In genomic region chr1:222616535-222616934, GRCh38 we compare ENCODE assay signal across 9 cellular contexts. TPM values are rescaled to one million over a fixed set of nuclear protein-coding genes. Genes with fewer than 3 reads are reported as not detected.
DNase-seq lines count a peak whose midpoint lies in the region; ATAC-seq and TF ChIP-seq lines count a peak whose summit lies in the region.
"Had no signal": no experiment of that assay in that cellular context is flagged by ENCODE, and none has a peak within 500 bp of the region (broad histone marks: within the 10 kb centered on the region; RNA-seq: fewer than 3 reads in every experiment).

No MANE protein-coding gene starts in this region.

- no peak overlapping the region for H3K4me3 ChIP-seq in BJ (ENCODE audit: low read depth, low read length)
- peak overlapping the region in 12 of 59 donors; percentile 64 to 99 (median 90) for H3K4me3 ChIP-seq in dorsolateral prefrontal cortex
- H3K4me3 ChIP-seq in naive thymus-derived CD4-positive, alpha-beta T cell (ENCODE audit: low read length), result no peak overlapping the region

- H3K27me3 Mint-ChIP-seq in naive thymus-derived CD4-positive, alpha-beta T cell, result peaks cover 5 to 59% (median 29%) of the 10 kb centered on the region in 5 donors

- TF ChIP-seq CTCF in BJ (IDR thresholded peaks at IDR 0.05; ENCODE audit: insufficient read depth, low read depth, low read length) (no peak), dorsolateral prefrontal cortex (IDR thresholded peaks at IDR 0.05 in 54 of 56, conservative IDR thresholded peaks at IDR 0.05 in 2 of 56; ENCODE audit: low read depth in 1 of 56, partially characterized antibody in 56 of 56) (no peak)

- peaks cover 0 to 4% (median 0%) of the 10 kb centered on the region in 5 donors for H3K36me3 Mint-ChIP-seq in naive thymus-derived CD4-positive, alpha-beta T cell

- peaks cover 0 to 2% (median 0%) of the 10 kb centered on the region in 11 donors for H3K9me3 Mint-ChIP-seq in naive thymus-derived CD4-positive, alpha-beta T cell

- no peak for ATAC-seq in naive thymus-derived CD4-positive, alpha-beta T cell
- ATAC-seq in GM19351 (IDR thresholded peaks at IDR 0.05; ENCODE audit: unreplicated experiment), result no peak

- H3K4me1 Mint-ChIP-seq in naive thymus-derived CD4-positive, alpha-beta T cell, result peaks cover 14 to 39% (median 32%) of the 10 kb centered on the region in 7 donors

- peak overlapping the region in 32 of 59 donors; percentile 29 to 88 (median 80) for H3K27ac ChIP-seq in dorsolateral prefrontal cortex
- H3K27ac ChIP-seq in naive thymus-derived CD4-positive, alpha-beta T cell (ENCODE audit: low read depth, low read length), result no peak overlapping the region

- DNase-seq in BJ (ENCODE audit: low read depth) (peak; percentile 88), HuH-7.5 (ENCODE audit: low spot score) (peak; percentile 15), dorsolateral prefrontal cortex (no peak), OCI-M1 (lab: John Stamatoyannopoulos, UW) (no peak), NCI-H1694 (lab: John Stamatoyannopoulos, UW) (no peak), GM19238 (ENCODE audit: insufficient read length, low spot score) (no peak)
- DNase-seq in naive thymus-derived CD4-positive, alpha-beta T cell, result no peak
- DNase-seq: thyroid gland had no signal

- peak overlapping the region in 8 of 9 donors; percentile 7 to 97 (median 96) for H3K27ac Mint-ChIP-seq in naive thymus-derived CD4-positive, alpha-beta T cell

- H3K9me3 ChIP-seq in naive thymus-derived CD4-positive, alpha-beta T cell (ENCODE audit: control insufficient read depth in 2 of 3, low read length in 3 of 3), result no peaks in the 10 kb centered on the region
- H3K9me3 ChIP-seq: thyroid gland had no signal

- peak overlapping the region; percentile 89 to 95 (median 93) for H3K4me3 Mint-ChIP-seq in naive thymus-derived CD4-positive, alpha-beta T cell

- H3K27me3 ChIP-seq in BJ (ENCODE audit: control insufficient read depth, insufficient read depth, low read length) (no peaks in the 10 kb centered on the region), dorsolateral prefrontal cortex (no peaks in the 10 kb centered on the region)
- H3K27me3 ChIP-seq in naive thymus-derived CD4-positive, alpha-beta T cell (ENCODE audit: control insufficient read depth in 2 of 2, insufficient read depth in 2 of 2, low read length in 2 of 2), result no peaks in the 10 kb centered on the region
- H3K27me3 ChIP-seq: thyroid gland had no signal

- H3K36me3 ChIP-seq in BJ (ENCODE audit: control insufficient read depth, insufficient read depth, low read length), result no peaks in the 10 kb centered on the region
- no peaks in the 10 kb centered on the region for H3K36me3 ChIP-seq in naive thymus-derived CD4-positive, alpha-beta T cell (ENCODE audit: control insufficient read depth in 2 of 3, insufficient read depth in 3 of 3, low read length in 3 of 3)
- H3K36me3 ChIP-seq: thyroid gland had no signal

- intact Hi-C loops in dorsolateral prefrontal cortex (cut with DNase I), result loop anchor here (2.0 to 5.0 kb wide), 2 partner anchors 28 to 149 kb away; partner anchors contain the start of gene TAF1A (in 1 of the 2)
- intact Hi-C loops in naive thymus-derived CD4-positive, alpha-beta T cell (cut with micrococcal nuclease), result loop anchor here (5.0 to 10.0 kb wide), 5 partner anchors 198 to 1228 kb away; partner anchors contain the start of genes DISP1 (in 1 of the 2), DUSP10 (in 1 of the 2), SUSD4 (in 1 of the 2) and TLR5 (in 1 of the 2)

- CTCF ChIA-PET in BJ (lab: Yijun Ruan, JAX), result interaction anchor here (0.6 to 1.9 kb wide), 5 partner anchors 9 to 151 kb away, joined by 3 to 8 read pairs (median 6); no protein-coding TSS in a partner anchor
- CTCF ChIA-PET in naive thymus-derived CD4-positive, alpha-beta T cell (lab: Charles Lee), result interaction anchor here (1.8 kb wide), 1 partner anchor 17 kb away, joined by 6 read pairs; no protein-coding TSS in a partner anchor

- peaks cover 18 to 22% of the 10 kb centered on the region in 2 donors for H3K4me1 ChIP-seq in naive thymus-derived CD4-positive, alpha-beta T cell (ENCODE audit: control insufficient read depth in 2 of 2, insufficient read depth in 2 of 2, low read length in 2 of 2)

- POLR2A ChIA-PET in BJ (lab: Charles Lee), result no interaction called here
- POLR2A ChIA-PET in naive thymus-derived CD4-positive, alpha-beta T cell (lab: Charles Lee), result interaction anchor here (0.5 to 1.1 kb wide), 4 partner anchors 27 to 747 kb away, joined by 3 to 6 read pairs (median 4); partner anchors contain the start of genes AIDA, BROX, SUSD4 and TAF1A

RNA-seq across cellular contexts. Expression of gene MIA3, which starts 1.4 kb away (rescaled TPM):
- 46.7 and 79.3 TPM in 2 replicates for polyA plus RNA-seq in BJ (2011; rRNA removed)
- 26.2 and 27.3 TPM in 2 replicates for polyA minus RNA-seq in BJ (2011; rRNA and poly(A)+ RNA removed)
- 100 to 1,000 TPM in 19 of 120 experiments, 10 to 100 TPM in 101; 61.1 to 140 (median 85.8) TPM for total RNA-seq in dorsolateral prefrontal cortex
- total RNA-seq in naive thymus-derived CD4-positive, alpha-beta T cell, result 100 to 1,000 TPM in 3 of 5 experiments, 10 to 100 TPM in 2; 61.7 to 112 (median 100) TPM
- 10 to 100 TPM; 48.0 to 70.5 TPM for polyA plus RNA-seq in naive thymus-derived CD4-positive, alpha-beta T cell

RNA-seq across cellular contexts. Expression of gene TAF1A, which starts 26.8 kb away (rescaled TPM):
- 2.2 and 4.2 TPM in 2 replicates for polyA plus RNA-seq in BJ (2011; rRNA removed)
- polyA minus RNA-seq in BJ (2011; rRNA and poly(A)+ RNA removed), result 1.4 TPM in 2 replicates
- total RNA-seq in dorsolateral prefrontal cortex, result 10 to 100 TPM in 29 of 120 experiments, 1 to 10 TPM in 91; 5.4 to 15.0 (median 8.7) TPM
- total RNA-seq in naive thymus-derived CD4-positive, alpha-beta T cell, result 10 to 100 TPM in 2 of 5 experiments, 1 to 10 TPM in 3; 6.5 to 17.9 (median 9.3) TPM
- polyA plus RNA-seq in naive thymus-derived CD4-positive, alpha-beta T cell, result 1 to 10 TPM; 6.8 to 8.0 TPM

Comparison
In these comparisons a context has a peak if more than half of its experiments do, and no peak if none do; other contexts are left out.
1. DNase-seq: peak in BJ (single experiment) and HuH-7.5 (single experiment); none in dorsolateral prefrontal cortex (0 of 10), naive thymus-derived CD4-positive, alpha-beta T cell (0 of 9), OCI-M1 (single experiment), NCI-H1694 (single experiment) and GM19238 (single experiment).